1 cellular context compared by ENCODE assay signal in the genomic region with DNA sequence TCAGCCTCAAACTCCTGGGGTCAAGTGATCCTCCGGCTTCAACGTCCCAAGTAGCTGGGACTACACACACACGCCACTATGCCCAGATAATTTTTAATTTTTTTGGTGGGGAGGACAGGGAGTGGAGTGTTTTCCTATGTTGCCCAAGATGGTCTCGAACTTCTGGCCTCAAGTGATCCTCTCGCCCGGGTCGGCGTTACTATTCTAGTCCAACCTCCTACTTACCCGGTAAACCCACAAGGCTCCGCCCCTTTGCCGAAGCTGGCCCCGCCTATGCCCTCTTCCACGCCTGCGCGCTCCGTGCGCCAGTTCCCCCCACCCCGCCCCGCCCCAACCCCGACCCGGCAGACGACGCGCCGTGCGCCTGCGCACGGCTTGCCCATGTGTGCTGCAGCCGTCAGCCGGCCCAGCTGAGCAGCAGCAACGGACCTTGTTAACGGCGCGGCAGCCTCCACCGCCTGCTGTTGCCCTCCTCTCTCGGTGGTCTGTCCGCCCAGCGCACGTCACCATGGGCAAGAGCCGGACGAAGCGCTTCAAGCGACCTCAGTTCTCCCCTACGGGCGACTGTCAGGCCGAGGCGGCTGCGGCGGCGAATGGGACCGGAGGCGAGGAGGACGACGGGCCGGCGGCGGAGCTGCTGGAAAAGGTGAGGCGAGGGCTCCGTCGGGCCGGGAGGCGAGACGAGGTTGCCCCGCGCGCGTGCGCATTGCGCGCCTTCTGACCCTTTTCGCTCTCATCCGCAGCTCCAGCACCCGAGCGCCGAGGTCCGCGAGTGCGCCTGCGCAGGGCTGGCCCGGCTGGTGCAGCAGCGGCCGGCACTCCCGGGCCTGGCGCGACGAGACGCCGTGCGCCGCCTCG.
A peak's percentile ranks its signal among the peaks of the same experiment; 100 is the strongest.
TF ChIP-seq lines count a peak whose summit lies in the region.

Gene HEATR3, plus strand, starts transcription at position 347 of the 858 bp plus-strand sequence. Its CDS starts 162 bp downstream, at position 509.

TF ChIP-seq in HepG2, 621 proteins besides CTCF, POLR2A, EP300 and RAD21 (continued from another document and continues in another):
- peak; percentile 61 for TF ChIP-seq LBX2 (CRISPR knock-in tag; IDR thresholded peaks at IDR 0.05; ENCODE audit: borderline replicate concordance)
- no peak for TF ChIP-seq HHEX (CRISPR knock-in tag; IDR thresholded peaks at IDR 0.05)
- TF ChIP-seq GTF2F1 (IDR thresholded peaks at IDR 0.05; ENCODE audit: low read length): no peak
- TF ChIP-seq, protein P1, sequence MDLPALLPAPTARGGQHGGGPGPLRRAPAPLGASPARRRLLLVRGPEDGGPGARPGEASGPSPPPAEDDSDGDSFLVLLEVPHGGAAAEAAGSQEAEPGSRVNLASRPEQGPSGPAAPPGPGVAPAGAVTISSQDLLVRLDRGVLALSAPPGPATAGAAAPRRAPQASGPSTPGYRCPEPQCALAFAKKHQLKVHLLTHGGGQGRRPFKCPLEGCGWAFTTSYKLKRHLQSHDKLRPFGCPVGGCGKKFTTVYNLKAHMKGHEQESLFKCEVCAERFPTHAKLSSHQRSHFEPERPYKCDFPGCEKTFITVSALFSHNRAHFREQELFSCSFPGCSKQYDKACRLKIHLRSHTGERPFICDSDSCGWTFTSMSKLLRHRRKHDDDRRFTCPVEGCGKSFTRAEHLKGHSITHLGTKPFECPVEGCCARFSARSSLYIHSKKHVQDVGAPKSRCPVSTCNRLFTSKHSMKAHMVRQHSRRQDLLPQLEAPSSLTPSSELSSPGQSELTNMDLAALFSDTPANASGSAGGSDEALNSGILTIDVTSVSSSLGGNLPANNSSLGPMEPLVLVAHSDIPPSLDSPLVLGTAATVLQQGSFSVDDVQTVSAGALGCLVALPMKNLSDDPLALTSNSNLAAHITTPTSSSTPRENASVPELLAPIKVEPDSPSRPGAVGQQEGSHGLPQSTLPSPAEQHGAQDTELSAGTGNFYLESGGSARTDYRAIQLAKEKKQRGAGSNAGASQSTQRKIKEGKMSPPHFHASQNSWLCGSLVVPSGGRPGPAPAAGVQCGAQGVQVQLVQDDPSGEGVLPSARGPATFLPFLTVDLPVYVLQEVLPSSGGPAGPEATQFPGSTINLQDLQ (CRISPR knock-in tag; IDR thresholded peaks at IDR 0.05): peak; percentile 65; the same call in 1 of the 2 replicates
- TF ChIP-seq ZFP36 (IDR thresholded peaks at IDR 0.05; ENCODE audit: borderline replicate concordance, low read depth, low read length, partially characterized antibody): no peak
- peak; percentile 52 for TF ChIP-seq THAP11 (CRISPR knock-in tag; IDR thresholded peaks at IDR 0.05)
- no peak for TF ChIP-seq ATRX (CRISPR knock-in tag; IDR thresholded peaks at IDR 0.05; ENCODE audit: borderline replicate concordance)
- no peak for TF ChIP-seq ZNF136 (CRISPR knock-in tag; IDR thresholded peaks at IDR 0.05; ENCODE audit: low read depth)
- TF ChIP-seq, protein P2, sequence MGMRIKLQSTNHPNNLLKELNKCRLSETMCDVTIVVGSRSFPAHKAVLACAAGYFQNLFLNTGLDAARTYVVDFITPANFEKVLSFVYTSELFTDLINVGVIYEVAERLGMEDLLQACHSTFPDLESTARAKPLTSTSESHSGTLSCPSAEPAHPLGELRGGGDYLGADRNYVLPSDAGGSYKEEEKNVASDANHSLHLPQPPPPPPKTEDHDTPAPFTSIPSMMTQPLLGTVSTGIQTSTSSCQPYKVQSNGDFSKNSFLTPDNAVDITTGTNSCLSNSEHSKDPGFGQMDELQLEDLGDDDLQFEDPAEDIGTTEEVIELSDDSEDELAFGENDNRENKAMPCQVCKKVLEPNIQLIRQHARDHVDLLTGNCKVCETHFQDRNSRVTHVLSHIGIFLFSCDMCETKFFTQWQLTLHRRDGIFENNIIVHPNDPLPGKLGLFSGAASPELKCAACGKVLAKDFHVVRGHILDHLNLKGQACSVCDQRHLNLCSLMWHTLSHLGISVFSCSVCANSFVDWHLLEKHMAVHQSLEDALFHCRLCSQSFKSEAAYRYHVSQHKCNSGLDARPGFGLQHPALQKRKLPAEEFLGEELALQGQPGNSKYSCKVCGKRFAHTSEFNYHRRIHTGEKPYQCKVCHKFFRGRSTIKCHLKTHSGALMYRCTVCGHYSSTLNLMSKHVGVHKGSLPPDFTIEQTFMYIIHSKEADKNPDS (CRISPR knock-in tag; IDR thresholded peaks at IDR 0.05): 0 out of 2 replicates have a peak, but pooled peaks have one; percentile 58
- TF ChIP-seq ZNF577 (CRISPR knock-in tag; IDR thresholded peaks at IDR 0.05; ENCODE audit: borderline replicate concordance, low read depth): no peak
- TF ChIP-seq ZNF235 (CRISPR knock-in tag; IDR thresholded peaks at IDR 0.05; ENCODE audit: borderline replicate concordance): peak; percentile 72; the same call in 1 of the 2 replicates
- peak; percentile 98 for TF ChIP-seq ZNF468 (CRISPR knock-in tag; IDR thresholded peaks at IDR 0.05)
- peak; percentile 75; the same call in 1 of the 2 replicates for TF ChIP-seq ZNF292 (CRISPR knock-in tag; IDR thresholded peaks at IDR 0.05; ENCODE audit: borderline replicate concordance, low read depth)
- TF ChIP-seq ASH2L (IDR thresholded peaks at IDR 0.05; ENCODE audit: insufficient read length, low read depth, low read length): peak; percentile 69
- TF ChIP-seq, protein P3, sequence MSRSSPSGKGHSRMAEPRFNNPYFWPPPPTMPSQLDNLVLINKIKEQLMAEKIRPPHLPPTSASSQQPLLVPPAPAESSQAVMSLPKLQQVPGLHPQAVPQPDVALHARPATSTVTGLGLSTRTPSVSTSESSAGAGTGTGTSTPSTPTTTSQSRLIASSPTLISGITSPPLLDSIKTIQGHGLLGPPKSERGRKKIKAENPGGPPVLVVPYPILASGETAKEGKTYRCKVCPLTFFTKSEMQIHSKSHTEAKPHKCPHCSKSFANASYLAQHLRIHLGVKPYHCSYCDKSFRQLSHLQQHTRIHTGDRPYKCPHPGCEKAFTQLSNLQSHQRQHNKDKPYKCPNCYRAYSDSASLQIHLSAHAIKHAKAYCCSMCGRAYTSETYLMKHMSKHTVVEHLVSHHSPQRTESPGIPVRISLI (CRISPR knock-in tag; IDR thresholded peaks at IDR 0.05; ENCODE audit: borderline replicate concordance): no peak
- TF ChIP-seq RXRA (CRISPR knock-in tag; IDR thresholded peaks at IDR 0.05): peak; percentile 75
- TF ChIP-seq RFX5 (IDR thresholded peaks at IDR 0.05; ENCODE audit: low read depth, low read length): 0 out of 2 replicates have a peak, but pooled peaks have one; percentile 8
- no peak for TF ChIP-seq GABPA (IDR thresholded peaks at IDR 0.05; ENCODE audit: low read depth, low read length)
- no peak for TF ChIP-seq GABPA (CRISPR knock-in tag; IDR thresholded peaks at IDR 0.05; ENCODE audit: low read depth)
- no peak for TF ChIP-seq ZNF550 (CRISPR knock-in tag; IDR thresholded peaks at IDR 0.05; ENCODE audit: borderline replicate concordance)
- TF ChIP-seq, protein P4, sequence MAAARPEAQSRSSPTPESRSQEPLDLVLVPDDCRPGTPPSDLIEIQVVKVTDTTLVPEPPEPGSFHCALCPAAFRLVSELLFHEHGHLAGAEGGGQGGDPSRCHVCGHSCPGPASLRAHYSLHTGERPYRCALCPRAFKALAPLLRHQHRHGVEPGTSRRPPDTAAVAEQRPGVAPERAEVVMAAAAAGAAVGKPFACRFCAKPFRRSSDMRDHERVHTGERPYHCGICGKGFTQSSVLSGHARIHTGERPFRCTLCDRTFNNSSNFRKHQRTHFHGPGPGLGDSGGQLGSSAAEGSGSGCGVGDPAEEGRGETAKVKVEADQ (CRISPR knock-in tag; IDR thresholded peaks at IDR 0.05; ENCODE audit: borderline replicate concordance): peak; percentile 56; the same call in 1 of the 2 replicates
- no peak for TF ChIP-seq ZBTB7B (CRISPR knock-in tag; IDR thresholded peaks at IDR 0.05)
- 0 out of 2 replicates have a peak, but pooled peaks have one; percentile 51 for TF ChIP-seq SP140L (CRISPR knock-in tag; IDR thresholded peaks at IDR 0.05; ENCODE audit: borderline replicate concordance)
- no peak for TF ChIP-seq POLR2AphosphoS2 (IDR thresholded peaks at IDR 0.05; ENCODE audit: low read depth, low read length)
- TF ChIP-seq, protein P5, sequence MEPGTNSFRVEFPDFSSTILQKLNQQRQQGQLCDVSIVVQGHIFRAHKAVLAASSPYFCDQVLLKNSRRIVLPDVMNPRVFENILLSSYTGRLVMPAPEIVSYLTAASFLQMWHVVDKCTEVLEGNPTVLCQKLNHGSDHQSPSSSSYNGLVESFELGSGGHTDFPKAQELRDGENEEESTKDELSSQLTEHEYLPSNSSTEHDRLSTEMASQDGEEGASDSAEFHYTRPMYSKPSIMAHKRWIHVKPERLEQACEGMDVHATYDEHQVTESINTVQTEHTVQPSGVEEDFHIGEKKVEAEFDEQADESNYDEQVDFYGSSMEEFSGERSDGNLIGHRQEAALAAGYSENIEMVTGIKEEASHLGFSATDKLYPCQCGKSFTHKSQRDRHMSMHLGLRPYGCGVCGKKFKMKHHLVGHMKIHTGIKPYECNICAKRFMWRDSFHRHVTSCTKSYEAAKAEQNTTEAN (CRISPR knock-in tag; conservative IDR thresholded peaks at IDR 0.05): peak; percentile 81
- peak; percentile 100 for TF ChIP-seq CHD4 (IDR thresholded peaks at IDR 0.05; ENCODE audit: borderline replicate concordance, low read length)
- peak; percentile 83; the same call in 1 of the 2 replicates for TF ChIP-seq STAT5B (CRISPR knock-in tag; IDR thresholded peaks at IDR 0.05)
- no peak for TF ChIP-seq ZFP37 (CRISPR knock-in tag; IDR thresholded peaks at IDR 0.05; ENCODE audit: borderline replicate concordance)
- no peak for TF ChIP-seq ARNTL (CRISPR knock-in tag; IDR thresholded peaks at IDR 0.05)
- TF ChIP-seq FLYWCH1 (CRISPR knock-in tag; IDR thresholded peaks at IDR 0.05): 0 out of 2 replicates have a peak, but pooled peaks have one; percentile 42
- TF ChIP-seq CREBL2 (CRISPR knock-in tag; IDR thresholded peaks at IDR 0.05; ENCODE audit: borderline replicate concordance): peak; percentile 37; the same call in 1 of the 2 replicates
- TF ChIP-seq ZNF574 (CRISPR knock-in tag; IDR thresholded peaks at IDR 0.05): peak; percentile 76; the same call in 1 of the 2 replicates
- TF ChIP-seq SIX1 (CRISPR knock-in tag; IDR thresholded peaks at IDR 0.05; ENCODE audit: borderline replicate concordance): no peak
- peak; percentile 53; the same call in 1 of the 2 replicates for TF ChIP-seq ZNF792 (CRISPR knock-in tag; IDR thresholded peaks at IDR 0.05)
- peak; percentile 35; the same call in 1 of the 2 replicates for TF ChIP-seq ZFP82 (CRISPR knock-in tag; IDR thresholded peaks at IDR 0.05; ENCODE audit: borderline replicate concordance)
- TF ChIP-seq, protein P6, sequence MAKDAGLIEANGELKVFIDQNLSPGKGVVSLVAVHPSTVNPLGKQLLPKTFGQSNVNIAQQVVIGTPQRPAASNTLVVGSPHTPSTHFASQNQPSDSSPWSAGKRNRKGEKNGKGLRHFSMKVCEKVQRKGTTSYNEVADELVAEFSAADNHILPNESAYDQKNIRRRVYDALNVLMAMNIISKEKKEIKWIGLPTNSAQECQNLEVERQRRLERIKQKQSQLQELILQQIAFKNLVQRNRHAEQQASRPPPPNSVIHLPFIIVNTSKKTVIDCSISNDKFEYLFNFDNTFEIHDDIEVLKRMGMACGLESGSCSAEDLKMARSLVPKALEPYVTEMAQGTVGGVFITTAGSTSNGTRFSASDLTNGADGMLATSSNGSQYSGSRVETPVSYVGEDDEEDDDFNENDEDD (CRISPR knock-in tag; IDR thresholded peaks at IDR 0.05; ENCODE audit: borderline replicate concordance): peak; percentile 40; the same call in 1 of the 2 replicates
- TF ChIP-seq FIP1L1 (IDR thresholded peaks at IDR 0.05; ENCODE audit: borderline replicate concordance, insufficient read depth, low read depth, low read length): no peak
- TF ChIP-seq ETS1 (CRISPR knock-in tag; IDR thresholded peaks at IDR 0.05): no peak
- no peak for TF ChIP-seq PCBP2 (optimal IDR thresholded peaks at IDR 0.05; ENCODE audit: low read depth, low read length, poor library complexity, severe bottlenecking)
- no peak for TF ChIP-seq ZNF264 (CRISPR knock-in tag; IDR thresholded peaks at IDR 0.05)
- TF ChIP-seq TBP (CRISPR knock-in tag; IDR thresholded peaks at IDR 0.05): 0 out of 2 replicates have a peak, but pooled peaks have one; percentile 56
- peak; percentile 74; the same call in 1 of the 2 replicates for TF ChIP-seq KMT2A (CRISPR knock-in tag; IDR thresholded peaks at IDR 0.05)
- 0 out of 2 replicates have a peak, but pooled peaks have one; percentile 40 for TF ChIP-seq MTF1 (CRISPR knock-in tag; IDR thresholded peaks at IDR 0.05)
- TF ChIP-seq ZFP1 (CRISPR knock-in tag; IDR thresholded peaks at IDR 0.05): peak; percentile 52; the same call in 1 of the 2 replicates
- no peak for TF ChIP-seq PHB2 (IDR thresholded peaks at IDR 0.05; ENCODE audit: partially characterized antibody)
- TF ChIP-seq ZNF543 (CRISPR knock-in tag; IDR thresholded peaks at IDR 0.05): 0 out of 2 replicates have a peak, but pooled peaks have one; percentile 81
- TF ChIP-seq ZNF678 (CRISPR knock-in tag; IDR thresholded peaks at IDR 0.05): no peak
- peak; percentile 47 for TF ChIP-seq BRD4 (CRISPR knock-in tag; IDR thresholded peaks at IDR 0.05)
